8 cellular contexts compared by ENCODE assay signal in genomic region chrX:118345401-118346257, GRCh38. TPM values are rescaled to one million over a fixed set of nuclear protein-coding genes. Genes with fewer than 3 reads are reported as not detected.
DNase-seq lines count a peak whose midpoint lies in the region; ATAC-seq and TF ChIP-seq lines count a peak whose summit lies in the region.

Gene WDR44 (plus strand): TSS chrX:118346106. CDS start chrX:118346504, 398 bp downstream.

- H3K27me3 ChIP-seq in kidney epithelial cell (ENCODE audit: control insufficient read depth, insufficient read depth, low read length): no peaks in the 10 kb centered on the region

- H3K4me3 Mint-ChIP-seq in activated CD4-positive, alpha-beta T cell treated with anti-CD3 and anti-CD28 coated beads for 36 hours: peak within 1 kb of the TSS; percentile 96

- peak within 1 kb of the TSS; percentile 75 for H3K4me3 ChIP-seq in choroid plexus epithelial cell (ENCODE audit: low read depth, low read length)
- peak within 1 kb of the TSS; percentile 84 for H3K4me3 ChIP-seq in kidney epithelial cell (ENCODE audit: low read depth, low read length)

- H3K27ac Mint-ChIP-seq in activated CD4-positive, alpha-beta T cell treated with anti-CD3 and anti-CD28 coated beads for 36 hours: peak within 1 kb of the TSS; percentile 95

- H3K9me3 Mint-ChIP-seq in activated CD4-positive, alpha-beta T cell treated with anti-CD3 and anti-CD28 coated beads for 36 hours (ENCODE audit: low read depth): no peaks in the 10 kb centered on the region

- no peaks in the 10 kb centered on the region for H3K36me3 ChIP-seq in kidney epithelial cell (ENCODE audit: control insufficient read depth, insufficient read depth, low read length)

- CTCF ChIA-PET in activated CD4-positive, alpha-beta T cell treated with anti-CD3 and anti-CD28 coated beads for 36 hours (lab: Charles Lee): interaction anchor here (1.0 kb wide), 1 partner anchor 43 kb away, joined by 3 read pairs; no protein-coding TSS in a partner anchor

- intact Hi-C loops in activated CD4-positive, alpha-beta T cell treated with anti-CD3 and anti-CD28 coated beads for 36 hours (cut with DNase I, micrococcal nuclease): loop anchor here (1.0 to 10.0 kb wide), 6 partner anchors 79 to 629 kb away; partner anchors contain the start of genes KLHL13 (in 1 of the 2) and LONRF3 (in 1 of the 2)

- TF ChIP-seq CTCF in choroid plexus epithelial cell (conservative IDR thresholded peaks at IDR 0.05; ENCODE audit: low read depth, low read length) (no peak), kidney epithelial cell (IDR thresholded peaks at IDR 0.05; ENCODE audit: insufficient read depth, low read length, poor library complexity, severe bottlenecking) (no peak)

- POLR2A ChIA-PET in activated CD4-positive, alpha-beta T cell treated with anti-CD3 and anti-CD28 coated beads for 36 hours (lab: Charles Lee): interaction anchor here (0.5 to 0.6 kb wide), 2 partner anchors 12 to 40 kb away, joined by 3 to 4 read pairs; no protein-coding TSS in a partner anchor

- peak; percentile 85 for ATAC-seq in HG03442 (IDR thresholded peaks at IDR 0.05; ENCODE audit: unreplicated experiment)
- peak; percentile 93 for ATAC-seq in activated CD4-positive, alpha-beta T cell treated with anti-CD3 and anti-CD28 coated beads for 36 hours

- no peaks in the 10 kb centered on the region for H3K36me3 Mint-ChIP-seq in activated CD4-positive, alpha-beta T cell treated with anti-CD3 and anti-CD28 coated beads for 36 hours (ENCODE audit: low read depth)

- H3K4me1 Mint-ChIP-seq in activated CD4-positive, alpha-beta T cell treated with anti-CD3 and anti-CD28 coated beads for 36 hours: peaks cover 27% of the 10 kb centered on the region

- H3K27me3 Mint-ChIP-seq in activated CD4-positive, alpha-beta T cell treated with anti-CD3 and anti-CD28 coated beads for 36 hours: no peaks in the 10 kb centered on the region

- DNase-seq in Ammon's horn (ENCODE audit: low spot score) (peak; percentile 96), GM19238 (ENCODE audit: insufficient read length, low spot score) (peak; percentile 64), NCI-H524 (lab: John Stamatoyannopoulos, UW) (peak; percentile 97 to 98), choroid plexus epithelial cell (ENCODE audit: low read depth) (peak; percentile 96), kidney epithelial cell (ENCODE audit: low read depth) (peak; percentile 64)
- peak; percentile 95 for DNase-seq in activated CD4-positive, alpha-beta T cell treated with anti-CD3 and anti-CD28 coated beads for 36 hours
- DNase-seq in stimulated activated CD4-positive, alpha-beta T cell treated with anti-CD3 and anti-CD28 coated beads, Interleukin-15, amount 100 ng/mL, for 48 hours (ENCODE audit: low read depth in 2 of 2): peak; percentile 85

RNA-seq across cellular contexts. Expression of gene WDR44, which starts in this region (rescaled TPM):
- total RNA-seq in activated CD4-positive, alpha-beta T cell treated with anti-CD3 and anti-CD28 coated beads for 36 hours: 1 to 10 TPM; 8.9 to 9.3 TPM
- 12.8 and 14.6 TPM in 2 replicates for total RNA-seq in kidney epithelial cell

Comparison
In these comparisons a context has a peak if more than half of its experiments do, and no peak if none do; other contexts are left out.
1. Peak in every context shown above with its lines: DNase-seq, ATAC-seq and H3K4me3 ChIP-seq.